Comparison of ENCODE assay signal across 8 cellular contexts in genomic region chr20:62065669-62066338, GRCh38. TPM values are rescaled to one million over a fixed set of nuclear protein-coding genes. Genes with fewer than 3 reads are reported as not detected.
DNase-seq lines count a peak whose midpoint lies in the region; ATAC-seq and TF ChIP-seq lines count a peak whose summit lies in the region.

TSS of gene TAF4 (minus strand) at chr20:62065881. CDS start at chr20:62065810, 71 bp downstream.

- POLR2A ChIA-PET in activated B cell treated with CpG ODN at 0.5 μM for 24 hours (lab: Charles Lee), result interaction anchor here (0.5 to 2.3 kb wide), 15 partner anchors 12 to 1451 kb away, joined by 3 to 40 read pairs (median 5); partner anchors contain the start of genes LSM14B, PSMA7, RPS21 and SS18L1

- peaks cover 49% of the 10 kb centered on the region for H3K4me1 Mint-ChIP-seq in activated B cell treated with CpG ODN at 0.5 μM for 24 hours

- peak; percentile 100 for DNase-seq in 8988T
- DNase-seq in NCI-H2171 (lab: John Stamatoyannopoulos, UW), result peak; percentile 88
- peak; percentile 83 for DNase-seq in activated B cell treated with CpG ODN at 0.5 μM for 24 hours
- DNase-seq in cardiac fibroblast (ENCODE audit: low read depth in 2 of 2), result peak; percentile 66 to 81
- DNase-seq in islet precursor cell, result peak; percentile 84
- DNase-seq in stimulated activated CD4-positive, alpha-beta T cell treated with anti-CD3 and anti-CD28 coated beads, Interleukin-12 subunit alpha, Interleukin-12 subunit beta, amount 100 ng/mL, for 48 hours (ENCODE audit: low read depth in 2 of 3, low spot score in 1 of 3), result peak; percentile 55 to 68 (median 56)

- peaks cover 12% of the 10 kb centered on the region for H3K36me3 Mint-ChIP-seq in activated B cell treated with CpG ODN at 0.5 μM for 24 hours (ENCODE audit: low read depth)

- H3K4me3 Mint-ChIP-seq in activated B cell treated with CpG ODN at 0.5 μM for 24 hours, result peak within 1 kb of the TSS; percentile 88

- peak within 1 kb of the TSS; percentile 89 for H3K27ac Mint-ChIP-seq in activated B cell treated with CpG ODN at 0.5 μM for 24 hours

- no peaks in the 10 kb centered on the region for H3K9me3 Mint-ChIP-seq in activated B cell treated with CpG ODN at 0.5 μM for 24 hours

- peaks cover 3% of the 10 kb centered on the region for H3K27me3 Mint-ChIP-seq in activated B cell treated with CpG ODN at 0.5 μM for 24 hours

- peak within 1 kb of the TSS; percentile 57 to 60 for H3K4me3 ChIP-seq in cardiac fibroblast (replicated peaks in 1 of 2; ENCODE audit: low read depth in 2 of 2, low read length in 2 of 2)

- ATAC-seq in GM18517 (IDR thresholded peaks at IDR 0.05; ENCODE audit: unreplicated experiment) (peak; percentile 63), HG03025 (IDR thresholded peaks at IDR 0.05; ENCODE audit: low FRiP score, unreplicated experiment) (peak; percentile 58), activated B cell treated with CpG ODN at 0.5 μM for 24 hours (ENCODE audit: low read depth) (peak; percentile 79)

- TF ChIP-seq CTCF in activated B cell treated with CpG ODN at 0.5 μM for 24 hours (IDR thresholded peaks at IDR 0.05) (no peak), cardiac fibroblast (IDR thresholded peaks at IDR 0.05; ENCODE audit: low read depth, low read length) (no peak)

- CTCF ChIA-PET in activated B cell treated with CpG ODN at 0.5 μM for 24 hours (lab: Charles Lee), result interaction anchor here (1.2 to 1.6 kb wide), 2 partner anchors 55 to 56 kb away, joined by 3 to 5 read pairs; partner anchors contain the start of gene LSM14B

- intact Hi-C loops in activated B cell treated with CpG ODN at 0.5 μM for 24 hours (cut with micrococcal nuclease), result loop anchor here (1.0 to 5.0 kb wide), 4 partner anchors 54 to 236 kb away; partner anchors contain the start of genes ADRM1, LSM14B, PSMA7 and SS18L1

RNA-seq across cellular contexts. Expression of gene TAF4, which starts in this region (rescaled TPM):
- total RNA-seq in activated B cell treated with CpG ODN at 0.5 μM for 24 hours, result 24.9 and 26.9 TPM in 2 replicates

Comparison
In these comparisons a context has a peak if more than half of its experiments do, and no peak if none do; other contexts are left out.
1. Peak in every context shown above with its lines: DNase-seq, ATAC-seq and H3K4me3 ChIP-seq.